1 cellular context compared by ENCODE assay signal in the genomic region with DNA sequence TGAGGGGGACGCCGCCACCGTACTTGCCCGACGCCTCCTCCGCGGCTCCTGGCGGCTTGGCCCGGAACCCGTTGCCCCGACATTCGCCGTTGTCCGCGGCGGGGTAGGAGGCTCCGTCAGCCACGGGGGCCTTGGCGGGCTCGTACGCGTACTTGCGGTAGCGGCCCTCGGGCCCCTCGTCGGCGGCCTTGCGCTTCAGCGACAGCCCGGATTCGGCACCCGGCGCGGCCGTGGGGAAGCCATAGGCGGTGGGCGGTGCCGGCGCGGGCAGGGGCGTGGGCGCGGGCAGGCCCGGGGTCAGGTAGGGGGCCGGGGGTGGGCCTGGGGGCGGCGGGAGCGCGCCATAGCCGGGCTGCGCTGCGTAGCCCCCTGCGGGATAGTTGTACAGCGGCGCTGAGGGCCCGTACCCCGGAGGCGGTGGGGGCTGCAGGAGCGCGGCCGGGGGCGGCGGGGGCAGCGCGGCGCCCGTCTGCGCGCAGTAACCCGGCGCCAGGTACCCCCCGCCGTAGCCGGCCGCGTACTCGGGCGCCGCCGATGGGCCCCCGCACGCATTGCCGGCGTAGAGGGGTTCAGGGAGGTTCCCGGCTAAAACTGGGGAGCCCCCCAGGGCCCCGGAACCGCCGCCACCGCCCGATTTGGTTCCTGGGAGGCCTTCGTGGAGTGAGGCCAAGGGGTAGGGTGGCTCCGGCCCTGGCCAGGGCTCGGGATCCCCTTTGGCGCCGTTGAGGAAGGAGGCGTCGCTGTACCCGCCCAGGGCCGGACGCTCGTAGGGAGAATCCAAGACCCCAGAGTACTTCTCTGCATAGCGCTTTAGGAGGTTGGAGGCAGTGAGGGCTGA.
TF ChIP-seq lines count a peak whose summit lies in the region.

No MANE protein-coding gene starts in this region.

TF ChIP-seq in SK-N-SH, 30 proteins besides CTCF, POLR2A, EP300 and RAD21:
- TF ChIP-seq TCF12 (IDR thresholded peaks at IDR 0.05) (no peak), SMC3 (IDR thresholded peaks at IDR 0.05; ENCODE audit: low read depth, low read length) (no peak), ELF1 (IDR thresholded peaks at IDR 0.05) (no peak), SIN3A (IDR thresholded peaks at IDR 0.05; ENCODE audit: borderline replicate concordance, low read depth, low read length) (no peak), YY1 (IDR thresholded peaks at IDR 0.05; ENCODE audit: low read depth) (no peak), RXRA (IDR thresholded peaks at IDR 0.05; ENCODE audit: borderline replicate concordance, low read depth) (no peak)
- TF ChIP-seq, protein P1, sequence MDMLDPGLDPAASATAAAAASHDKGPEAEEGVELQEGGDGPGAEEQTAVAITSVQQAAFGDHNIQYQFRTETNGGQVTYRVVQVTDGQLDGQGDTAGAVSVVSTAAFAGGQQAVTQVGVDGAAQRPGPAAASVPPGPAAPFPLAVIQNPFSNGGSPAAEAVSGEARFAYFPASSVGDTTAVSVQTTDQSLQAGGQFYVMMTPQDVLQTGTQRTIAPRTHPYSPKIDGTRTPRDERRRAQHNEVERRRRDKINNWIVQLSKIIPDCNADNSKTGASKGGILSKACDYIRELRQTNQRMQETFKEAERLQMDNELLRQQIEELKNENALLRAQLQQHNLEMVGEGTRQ (IDR thresholded peaks at IDR 0.05; ENCODE audit: borderline replicate concordance, low read depth, low read length): no peak
- TF ChIP-seq, protein P2, sequence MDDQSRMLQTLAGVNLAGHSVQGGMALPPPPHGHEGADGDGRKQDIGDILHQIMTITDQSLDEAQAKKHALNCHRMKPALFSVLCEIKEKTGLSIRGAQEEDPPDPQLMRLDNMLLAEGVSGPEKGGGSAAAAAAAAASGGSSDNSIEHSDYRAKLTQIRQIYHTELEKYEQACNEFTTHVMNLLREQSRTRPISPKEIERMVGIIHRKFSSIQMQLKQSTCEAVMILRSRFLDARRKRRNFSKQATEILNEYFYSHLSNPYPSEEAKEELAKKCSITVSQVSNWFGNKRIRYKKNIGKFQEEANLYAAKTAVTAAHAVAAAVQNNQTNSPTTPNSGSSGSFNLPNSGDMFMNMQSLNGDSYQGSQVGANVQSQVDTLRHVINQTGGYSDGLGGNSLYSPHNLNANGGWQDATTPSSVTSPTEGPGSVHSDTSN (IDR thresholded peaks at IDR 0.05): no peak
- TF ChIP-seq, protein P3, sequence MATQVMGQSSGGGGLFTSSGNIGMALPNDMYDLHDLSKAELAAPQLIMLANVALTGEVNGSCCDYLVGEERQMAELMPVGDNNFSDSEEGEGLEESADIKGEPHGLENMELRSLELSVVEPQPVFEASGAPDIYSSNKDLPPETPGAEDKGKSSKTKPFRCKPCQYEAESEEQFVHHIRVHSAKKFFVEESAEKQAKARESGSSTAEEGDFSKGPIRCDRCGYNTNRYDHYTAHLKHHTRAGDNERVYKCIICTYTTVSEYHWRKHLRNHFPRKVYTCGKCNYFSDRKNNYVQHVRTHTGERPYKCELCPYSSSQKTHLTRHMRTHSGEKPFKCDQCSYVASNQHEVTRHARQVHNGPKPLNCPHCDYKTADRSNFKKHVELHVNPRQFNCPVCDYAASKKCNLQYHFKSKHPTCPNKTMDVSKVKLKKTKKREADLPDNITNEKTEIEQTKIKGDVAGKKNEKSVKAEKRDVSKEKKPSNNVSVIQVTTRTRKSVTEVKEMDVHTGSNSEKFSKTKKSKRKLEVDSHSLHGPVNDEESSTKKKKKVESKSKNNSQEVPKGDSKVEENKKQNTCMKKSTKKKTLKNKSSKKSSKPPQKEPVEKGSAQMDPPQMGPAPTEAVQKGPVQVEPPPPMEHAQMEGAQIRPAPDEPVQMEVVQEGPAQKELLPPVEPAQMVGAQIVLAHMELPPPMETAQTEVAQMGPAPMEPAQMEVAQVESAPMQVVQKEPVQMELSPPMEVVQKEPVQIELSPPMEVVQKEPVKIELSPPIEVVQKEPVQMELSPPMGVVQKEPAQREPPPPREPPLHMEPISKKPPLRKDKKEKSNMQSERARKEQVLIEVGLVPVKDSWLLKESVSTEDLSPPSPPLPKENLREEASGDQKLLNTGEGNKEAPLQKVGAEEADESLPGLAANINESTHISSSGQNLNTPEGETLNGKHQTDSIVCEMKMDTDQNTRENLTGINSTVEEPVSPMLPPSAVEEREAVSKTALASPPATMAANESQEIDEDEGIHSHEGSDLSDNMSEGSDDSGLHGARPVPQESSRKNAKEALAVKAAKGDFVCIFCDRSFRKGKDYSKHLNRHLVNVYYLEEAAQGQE (IDR thresholded peaks at IDR 0.05; ENCODE audit: low read depth, low read length): no peak
